ENCODE assay signal across 1 cellular context in the genomic region with DNA sequence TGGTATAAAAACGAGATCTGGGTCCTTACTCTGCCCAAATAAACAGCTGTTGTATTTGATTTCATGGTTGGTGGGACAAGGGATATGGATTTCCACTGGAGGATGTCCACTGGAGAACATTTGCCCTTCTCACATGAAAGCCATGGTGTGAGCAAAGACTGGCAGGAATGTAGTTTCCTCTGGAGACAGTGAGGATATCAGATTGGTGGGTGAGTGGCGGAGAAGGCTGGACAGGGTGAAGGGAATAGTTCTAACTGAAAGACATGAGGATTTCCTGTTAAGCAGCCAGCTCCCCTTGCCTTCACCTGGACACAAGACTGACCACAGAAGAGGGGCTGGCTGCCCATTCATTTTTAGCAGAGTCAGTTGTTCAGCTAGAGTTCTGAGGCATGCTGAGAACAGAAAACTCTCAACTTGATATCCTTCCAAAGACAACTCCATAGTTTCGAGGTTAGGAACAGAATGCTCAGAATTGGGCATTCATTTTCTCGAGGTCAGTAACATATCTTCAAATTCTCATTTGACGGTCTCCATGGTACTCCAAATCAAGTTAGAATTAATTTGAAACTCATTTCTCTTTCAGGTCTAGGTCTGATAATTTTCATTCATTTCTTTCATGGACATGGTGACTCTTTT.
TF ChIP-seq lines count a peak whose summit lies in the region.

No MANE protein-coding gene starts in this region.

TF ChIP-seq in IMR-90, 13 proteins besides CTCF, POLR2A, EP300 and RAD21:
- TF ChIP-seq, protein P1, sequence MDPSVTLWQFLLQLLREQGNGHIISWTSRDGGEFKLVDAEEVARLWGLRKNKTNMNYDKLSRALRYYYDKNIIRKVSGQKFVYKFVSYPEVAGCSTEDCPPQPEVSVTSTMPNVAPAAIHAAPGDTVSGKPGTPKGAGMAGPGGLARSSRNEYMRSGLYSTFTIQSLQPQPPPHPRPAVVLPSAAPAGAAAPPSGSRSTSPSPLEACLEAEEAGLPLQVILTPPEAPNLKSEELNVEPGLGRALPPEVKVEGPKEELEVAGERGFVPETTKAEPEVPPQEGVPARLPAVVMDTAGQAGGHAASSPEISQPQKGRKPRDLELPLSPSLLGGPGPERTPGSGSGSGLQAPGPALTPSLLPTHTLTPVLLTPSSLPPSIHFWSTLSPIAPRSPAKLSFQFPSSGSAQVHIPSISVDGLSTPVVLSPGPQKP (IDR thresholded peaks at IDR 0.05; ENCODE audit: borderline replicate concordance, low read depth, low read length) = no peak
- no peak for TF ChIP-seq RFX5 (IDR thresholded peaks at IDR 0.05; ENCODE audit: low read depth, low read length)
- no peak for TF ChIP-seq MAZ (IDR thresholded peaks at IDR 0.05; ENCODE audit: borderline replicate concordance, low read depth, low read length)
- no peak for TF ChIP-seq MAFK (IDR thresholded peaks at IDR 0.05; ENCODE audit: low read depth, low read length)
- TF ChIP-seq CHD1 (IDR thresholded peaks at IDR 0.05; ENCODE audit: low read depth, low read length) = no peak
- TF ChIP-seq SMC3 (IDR thresholded peaks at IDR 0.05; ENCODE audit: low read depth, low read length) = no peak
- TF ChIP-seq FOS (IDR thresholded peaks at IDR 0.05; ENCODE audit: low read depth, low read length) = no peak
- TF ChIP-seq CEBPB (IDR thresholded peaks at IDR 0.05; ENCODE audit: low read depth, low read length) = no peak
- TF ChIP-seq MXI1 (IDR thresholded peaks at IDR 0.05; ENCODE audit: borderline replicate concordance, low read depth, low read length) = no peak
- no peak for TF ChIP-seq BHLHE40 (IDR thresholded peaks at IDR 0.05; ENCODE audit: low read depth, low read length)
- TF ChIP-seq, protein P2, sequence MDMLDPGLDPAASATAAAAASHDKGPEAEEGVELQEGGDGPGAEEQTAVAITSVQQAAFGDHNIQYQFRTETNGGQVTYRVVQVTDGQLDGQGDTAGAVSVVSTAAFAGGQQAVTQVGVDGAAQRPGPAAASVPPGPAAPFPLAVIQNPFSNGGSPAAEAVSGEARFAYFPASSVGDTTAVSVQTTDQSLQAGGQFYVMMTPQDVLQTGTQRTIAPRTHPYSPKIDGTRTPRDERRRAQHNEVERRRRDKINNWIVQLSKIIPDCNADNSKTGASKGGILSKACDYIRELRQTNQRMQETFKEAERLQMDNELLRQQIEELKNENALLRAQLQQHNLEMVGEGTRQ (IDR thresholded peaks at IDR 0.05; ENCODE audit: low read depth, low read length) = no peak
- no peak for TF ChIP-seq RCOR1 (IDR thresholded peaks at IDR 0.05; ENCODE audit: insufficient replicate concordance, low read length)
- TF ChIP-seq NFE2L2 (IDR thresholded peaks at IDR 0.05; ENCODE audit: low read depth, low read length) = no peak
